In the genomic region with DNA sequence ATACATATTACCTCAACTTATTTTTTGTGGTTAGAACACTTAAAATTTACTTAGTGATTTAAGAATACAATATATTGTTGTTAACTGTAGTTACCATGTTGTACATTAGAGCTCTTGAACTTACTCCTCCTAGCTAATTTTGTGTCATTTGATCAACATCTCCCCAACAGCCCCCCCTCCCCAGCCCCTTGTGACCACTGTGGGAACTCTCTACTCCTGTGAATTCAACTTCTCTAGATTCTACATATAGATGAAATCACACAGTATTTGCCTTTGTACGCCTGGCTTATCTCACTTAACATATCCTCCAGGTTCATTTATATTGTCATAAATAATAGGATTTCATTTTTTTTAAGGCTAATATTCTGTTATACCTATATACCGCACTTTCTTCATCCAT, we compare ENCODE assay signal across 17 cellular contexts.
DNase-seq lines count a peak whose midpoint lies in the region; ATAC-seq, FAIRE-seq and TF ChIP-seq lines count a peak whose summit lies in the region.
"Had no signal": no experiment of that assay in that cellular context is flagged by ENCODE, and none has a peak within 500 bp of the region (broad histone marks: within the 10 kb centered on the region; RNA-seq: fewer than 3 reads in every experiment).

No MANE protein-coding gene starts in this region.

- no peak for FAIRE-seq in K562 (lab: Jason Lieb, UNC)
- FAIRE-seq: keratinocyte had no signal

- H3K4me1 ChIP-seq in K562 (replicated peaks in 1 of 2; ENCODE audit: control insufficient read depth in 2 of 2, insufficient read depth in 2 of 2, low read length in 2 of 2): peaks cover 0 to 16% of the 10 kb centered on the region in 2 experiments; a peak in 4 of 5 replicates
- H3K4me1 ChIP-seq in mammary epithelial cell (ENCODE audit: insufficient read depth, low read length): no peaks in the 10 kb centered on the region

- dilution Hi-C loops in mammary epithelial cell (cut with HindIII; ENCODE audit: low sequenced_read_pairs): no loop called here

- no peak overlapping the region for H3K9ac ChIP-seq in K562 (ENCODE audit: insufficient read depth in 1 of 2, low read depth in 2 of 2, low read length in 2 of 2)
- H3K9ac ChIP-seq in mammary epithelial cell (ENCODE audit: insufficient read depth, low read length): no peak overlapping the region

- H3K27me3 ChIP-seq in K562 (ENCODE audit: control insufficient read depth in 2 of 2, insufficient read depth in 2 of 2, low read length in 2 of 2) (no peaks in the 10 kb centered on the region), mammary epithelial cell (ENCODE audit: insufficient read depth, low read length) (no peaks in the 10 kb centered on the region)
- H3K27me3 ChIP-seq: cardiac muscle cell, ovary had no signal

- no peak for TF ChIP-seq RAD21 in K562 (CRISPR knock-in tag; conservative IDR thresholded peaks at IDR 0.05 in 1 of 2, IDR thresholded peaks at IDR 0.05 in 1 of 2)

- H3K79me2 ChIP-seq in K562 (ENCODE audit: control insufficient read depth, insufficient read depth, low read length) (peaks cover 58% of the 10 kb centered on the region), mammary epithelial cell (ENCODE audit: insufficient read depth, low read length) (peaks cover 83% of the 10 kb centered on the region)

- no peak overlapping the region for H3K27ac Mint-ChIP-seq in endothelial cell (ENCODE audit: unreplicated experiment)
- H3K27ac Mint-ChIP-seq: activated naive CD8-positive, alpha-beta T cell treated with anti-CD3 and anti-CD28 coated beads, Interleukin-2, amount 10 ng/mL, durations not matched to agents 7 days and 5 days had no signal

- H3K9me3 Mint-ChIP-seq in endothelial cell (ENCODE audit: unreplicated experiment): no peaks in the 10 kb centered on the region
- H3K9me3 Mint-ChIP-seq: activated naive CD8-positive, alpha-beta T cell treated with anti-CD3 and anti-CD28 coated beads, Interleukin-2, amount 10 ng/mL, durations not matched to agents 7 days and 5 days had no signal

- H2AFZ ChIP-seq in K562 (ENCODE audit: low read depth, low read length) (no peak overlapping the region), mammary epithelial cell (ENCODE audit: low read depth, low read length) (no peak overlapping the region)

- H3K36me3 Mint-ChIP-seq in endothelial cell (ENCODE audit: low read depth, unreplicated experiment): no peaks in the 10 kb centered on the region

- no peak overlapping the region for H3K4me3 ChIP-seq in K562
- H3K4me3 ChIP-seq in mammary epithelial cell (replicated peaks in 1 of 3; ENCODE audit: insufficient read depth in 1 of 3, low read depth in 2 of 3, low read length in 3 of 3): no peak overlapping the region
- H3K4me3 ChIP-seq: cardiac muscle cell, ovary had no signal

- no TSS peak for BruUV-seq in K562 (replicated peaks; lab: Mats Ljungman, UMichigan)
- no TSS peak for BruUV-seq in mammary epithelial cell (replicated peaks; lab: Mats Ljungman, UMichigan)

- no peak for TF ChIP-seq POLR2A in K562 (conservative IDR thresholded peaks at IDR 0.05)

- peaks cover 59% of the 10 kb centered on the region for H3K4me1 Mint-ChIP-seq in endothelial cell (ENCODE audit: unreplicated experiment)

- 72% methylated on average over 2 of the region's 2 CpGs for WGBS in K562 (ENCODE audit: insufficient coverage, low coverage, missing lambda C conversion rate)
- WGBS in mammary epithelial cell (ENCODE audit: low coverage, missing lambda C conversion rate): 100% methylated on average over 2 of the region's 2 CpGs

- POLR2A ChIA-PET in K562 (lab: Yijun Ruan, JAX): no interaction called here

- H3K27ac ChIP-seq in K562 (ENCODE audit: extremely low read depth, low read depth, low read length) (no peak overlapping the region), mammary epithelial cell (ENCODE audit: insufficient read depth, low read depth, low read length) (no peak overlapping the region)
- H3K27ac ChIP-seq: cardiac muscle cell, ovary had no signal

- no peaks in the 10 kb centered on the region for H3K9me3 ChIP-seq in K562 (replicated peaks; ENCODE audit: control insufficient read depth, insufficient read depth, low read depth, low read length)
- no peaks in the 10 kb centered on the region for H3K9me3 ChIP-seq in mammary epithelial cell (replicated peaks; ENCODE audit: insufficient read depth, low read length)
- H3K9me3 ChIP-seq: ovary had no signal

- H4K20me1 ChIP-seq in K562 (replicated peaks; ENCODE audit: control insufficient read depth, insufficient read depth, low read length) (peaks cover 5% of the 10 kb centered on the region; the same call in 1 of the 2 replicates), mammary epithelial cell (ENCODE audit: insufficient read depth, low read length) (no peaks in the 10 kb centered on the region)

- no peak for TF ChIP-seq CTCF in K562 (IDR thresholded peaks at IDR 0.05 in 2 of 3, conservative IDR thresholded peaks at IDR 0.05 in 1 of 3; ENCODE audit: insufficient read depth in 2 of 3, low read depth in 1 of 3, low read length in 3 of 3)
- TF ChIP-seq CTCF in endothelial cell (IDR thresholded peaks at IDR 0.05; ENCODE audit: unreplicated experiment): no peak
- no peak for TF ChIP-seq CTCF in mammary epithelial cell (conservative IDR thresholded peaks at IDR 0.05 in 1 of 2, IDR thresholded peaks at IDR 0.05 in 1 of 2; ENCODE audit: extremely low read depth in 1 of 2, insufficient read depth in 1 of 2, low read depth in 1 of 2, low read length in 2 of 2)

- TF ChIP-seq EP300 in K562 (IDR thresholded peaks at IDR 0.05; ENCODE audit: low read length): no peak

- H3K4me3 Mint-ChIP-seq in endothelial cell (ENCODE audit: unreplicated experiment): no peak overlapping the region
- H3K4me3 Mint-ChIP-seq: activated naive CD8-positive, alpha-beta T cell treated with anti-CD3 and anti-CD28 coated beads, Interleukin-2, amount 10 ng/mL, durations not matched to agents 7 days and 5 days had no signal

- H3K4me2 ChIP-seq in K562 (ENCODE audit: insufficient read depth, low read length): no peak overlapping the region
- no peak overlapping the region for H3K4me2 ChIP-seq in mammary epithelial cell (ENCODE audit: insufficient read depth, low read depth, low read length)

- CTCF ChIA-PET in K562 (lab: Yijun Ruan, JAX; ENCODE audit: low intra/inter-chr PET ratio) (no interaction called here), mammary epithelial cell (lab: Charles Lee; ENCODE audit: low non-redundant PET) (no interaction called here)

- H3K27me3 Mint-ChIP-seq in endothelial cell (ENCODE audit: unreplicated experiment): peaks cover 1% of the 10 kb centered on the region
- H3K27me3 Mint-ChIP-seq: activated naive CD8-positive, alpha-beta T cell treated with anti-CD3 and anti-CD28 coated beads, Interleukin-2, amount 10 ng/mL, durations not matched to agents 7 days and 5 days had no signal

- intact Hi-C loops in K562 (cut with micrococcal nuclease) (no loop called here), mammary epithelial cell (cut with micrococcal nuclease) (no loop called here)

- H3K36me3 ChIP-seq in K562 (ENCODE audit: control insufficient read depth, insufficient read depth, low read length) (no peaks in the 10 kb centered on the region; the same call in 2 of the 3 replicates), mammary epithelial cell (ENCODE audit: insufficient read depth, low read length) (no peaks in the 10 kb centered on the region)
- H3K36me3 ChIP-seq: cardiac muscle cell, ovary had no signal

- H3K9me1 ChIP-seq in K562 (ENCODE audit: control insufficient read depth, insufficient read depth, low read length): no peaks in the 10 kb centered on the region

- DNase-seq in K562 (ENCODE audit: extremely low read depth in 1 of 4, low spot score in 3 of 4): no peak
- DNase-seq in endothelial cell (ENCODE audit: low spot score): no peak
- DNase-seq in activated CD4-positive, alpha-beta T cell treated with anti-CD3 and anti-CD28 coated beads, Interleukin-2, amount 50 U/mL, for 4 hours: no peak
- DNase-seq in mammary epithelial cell: no peak
- no peak for DNase-seq in NCI-H524 treated with DMSO at 0.1 percent for 48 hours (lab: John Stamatoyannopoulos, UW)
- DNase-seq: activated CD8-positive, alpha-beta memory T cell treated with anti-CD3 and anti-CD28 coated beads, Interleukin-2, amount 50 U/mL, for 48 hours; activated naive CD8-positive, alpha-beta T cell treated with anti-CD3 and anti-CD28 coated beads, Interleukin-2, amount 10 ng/mL, durations not matched to agents 7 days and 5 days; C1 segment of cervical spinal cord; EL; ovary; substantia nigra had no signal

- in situ Hi-C loops in K562 (cut with MboI) (no loop called here), mammary epithelial cell (cut with MboI; ENCODE audit: low sequenced_read_pairs in 2 of 2) (no loop called here)

- ATAC-seq in GM19035 (IDR thresholded peaks at IDR 0.05; ENCODE audit: unreplicated experiment): peak; percentile 27
- peak; percentile 20 for ATAC-seq in GM21737 (IDR thresholded peaks at IDR 0.05; ENCODE audit: unreplicated experiment)
- ATAC-seq in HG03095 (IDR thresholded peaks at IDR 0.05; ENCODE audit: unreplicated experiment): peak; percentile 24
- no peak for ATAC-seq in K562
- ATAC-seq: HCT116 had no signal

TF ChIP-seq in K562, 482 proteins besides CTCF, POLR2A, EP300 and RAD21:
- TF ChIP-seq CBX2 (IDR thresholded peaks at IDR 0.05; ENCODE audit: insufficient read depth, low read length, poor library complexity, severe bottlenecking) (no peak), ETS1 (conservative IDR thresholded peaks at IDR 0.05; ENCODE audit: control insufficient read depth, low read depth, low read length) (no peak)
- TF ChIP-seq, protein P1, sequence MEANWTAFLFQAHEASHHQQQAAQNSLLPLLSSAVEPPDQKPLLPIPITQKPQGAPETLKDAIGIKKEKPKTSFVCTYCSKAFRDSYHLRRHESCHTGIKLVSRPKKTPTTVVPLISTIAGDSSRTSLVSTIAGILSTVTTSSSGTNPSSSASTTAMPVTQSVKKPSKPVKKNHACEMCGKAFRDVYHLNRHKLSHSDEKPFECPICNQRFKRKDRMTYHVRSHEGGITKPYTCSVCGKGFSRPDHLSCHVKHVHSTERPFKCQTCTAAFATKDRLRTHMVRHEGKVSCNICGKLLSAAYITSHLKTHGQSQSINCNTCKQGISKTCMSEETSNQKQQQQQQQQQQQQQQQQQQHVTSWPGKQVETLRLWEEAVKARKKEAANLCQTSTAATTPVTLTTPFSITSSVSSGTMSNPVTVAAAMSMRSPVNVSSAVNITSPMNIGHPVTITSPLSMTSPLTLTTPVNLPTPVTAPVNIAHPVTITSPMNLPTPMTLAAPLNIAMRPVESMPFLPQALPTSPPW (CRISPR knock-in tag; IDR thresholded peaks at IDR 0.05): peak; percentile 15; the same call in 1 of the 2 replicates
